ENCODE assay signal across 1 cellular context in the genomic region with DNA sequence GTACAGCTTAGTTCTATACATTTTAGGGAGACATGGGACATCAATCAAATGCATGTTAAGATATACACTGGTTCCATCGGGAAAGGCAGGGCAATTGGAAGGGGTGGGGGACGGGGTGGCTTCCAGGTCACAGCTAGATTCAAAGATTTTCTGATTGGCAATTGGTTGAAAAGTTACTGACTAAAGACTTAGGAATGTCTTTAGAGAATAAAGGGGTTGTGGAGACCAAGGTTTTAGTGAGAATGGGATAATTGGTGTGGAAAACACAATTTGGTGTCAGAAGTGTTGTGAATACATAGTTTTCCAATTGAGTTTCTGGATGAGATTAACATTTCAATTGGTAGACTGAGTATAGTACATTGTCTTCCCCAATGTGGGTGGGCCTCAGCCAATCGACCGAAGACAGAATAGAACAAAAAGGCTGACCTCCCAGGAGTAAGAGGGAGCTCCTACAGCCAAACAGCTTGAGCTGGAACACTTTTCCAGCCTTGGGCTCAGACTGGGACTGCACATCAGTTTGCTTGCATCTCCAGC.
TF ChIP-seq lines count a peak whose summit lies in the region.

No MANE protein-coding gene starts in this region.

TF ChIP-seq in K562, 482 proteins besides CTCF, POLR2A, EP300 and RAD21:
- TF ChIP-seq, protein P1, sequence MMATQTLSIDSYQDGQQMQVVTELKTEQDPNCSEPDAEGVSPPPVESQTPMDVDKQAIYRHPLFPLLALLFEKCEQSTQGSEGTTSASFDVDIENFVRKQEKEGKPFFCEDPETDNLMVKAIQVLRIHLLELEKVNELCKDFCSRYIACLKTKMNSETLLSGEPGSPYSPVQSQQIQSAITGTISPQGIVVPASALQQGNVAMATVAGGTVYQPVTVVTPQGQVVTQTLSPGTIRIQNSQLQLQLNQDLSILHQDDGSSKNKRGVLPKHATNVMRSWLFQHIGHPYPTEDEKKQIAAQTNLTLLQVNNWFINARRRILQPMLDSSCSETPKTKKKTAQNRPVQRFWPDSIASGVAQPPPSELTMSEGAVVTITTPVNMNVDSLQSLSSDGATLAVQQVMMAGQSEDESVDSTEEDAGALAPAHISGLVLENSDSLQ (IDR thresholded peaks at IDR 0.05) = 0 out of 2 replicates have a peak, but pooled peaks have one; percentile 14
- TF ChIP-seq HDAC1 (IDR thresholded peaks at IDR 0.05) = no peak
